21 cellular contexts compared by ENCODE assay signal in genomic region chr11:98979212-98979611, GRCh38. TPM values are rescaled to one million over a fixed set of nuclear protein-coding genes. Genes with fewer than 3 reads are reported as not detected.
"Had no signal": no experiment of that assay in that cellular context is flagged by ENCODE, and none has a peak within 500 bp of the region (broad histone marks: within the 10 kb centered on the region; RNA-seq: fewer than 3 reads in every experiment).

No MANE protein-coding gene starts in this region.

- H3K36me3 Mint-ChIP-seq: activated naive CD8-positive, alpha-beta T cell treated with anti-CD3 and anti-CD28 coated beads for 36 hours; mesothelial cell of epicardium; stimulated activated naive B cell treated with anti-CD40 and anti-IgM and Interleukin-4, amounts not matched to agents 10 μg/mL and 1 μg/mL and 100 μg/mL, for 72 hours had no signal

- H3K4me3 ChIP-seq: cardiac muscle cell, esophagus muscularis mucosa, heart right ventricle, lung, thoracic aorta had no signal

- H3K27me3 ChIP-seq: cardiac muscle cell, esophagus muscularis mucosa, heart right ventricle had no signal

- H3K27me3 Mint-ChIP-seq: activated naive CD8-positive, alpha-beta T cell treated with anti-CD3 and anti-CD28 coated beads for 36 hours; dendritic cell treated with granulocyte-macrophage colony-stimulating factor and Interleukin-4, amounts not matched to agents 40 ng/mL and 50 ng/mL, for 4 days; natural killer cell treated with Interleukin-12 subunit alpha and Interleukin-12 subunit beta and Interleukin-15 and Interleukin-18, amount 100 ng/mL, for 72 hours; stimulated activated naive B cell treated with anti-CD40 and anti-IgM and Interleukin-4, amounts not matched to agents 10 μg/mL and 1 μg/mL and 100 μg/mL, for 72 hours had no signal

- H3K36me3 ChIP-seq: cardiac muscle cell, esophagus muscularis mucosa, heart right ventricle, thoracic aorta had no signal

- H3K4me1 Mint-ChIP-seq: activated naive CD8-positive, alpha-beta T cell treated with anti-CD3 and anti-CD28 coated beads for 36 hours; mesothelial cell of epicardium; stimulated activated naive B cell treated with anti-CD40 and anti-IgM and Interleukin-4, amounts not matched to agents 10 μg/mL and 1 μg/mL and 100 μg/mL, for 72 hours had no signal

- H3K27ac Mint-ChIP-seq: activated naive CD8-positive, alpha-beta T cell treated with anti-CD3 and anti-CD28 coated beads for 36 hours; dendritic cell treated with granulocyte-macrophage colony-stimulating factor and Interleukin-4, amounts not matched to agents 40 ng/mL and 50 ng/mL, for 4 days; mesothelial cell of epicardium; natural killer cell treated with Interleukin-12 subunit alpha and Interleukin-12 subunit beta and Interleukin-15 and Interleukin-18, amount 100 ng/mL, for 72 hours; stimulated activated naive B cell treated with anti-CD40 and anti-IgM and Interleukin-4, amounts not matched to agents 10 μg/mL and 1 μg/mL and 100 μg/mL, for 72 hours had no signal

- DNase-seq: activated CD4-positive, alpha-beta T cell treated with anti-CD3 and anti-CD28 coated beads, Interleukin-2, amount 50 U/mL, for 48 hours; activated CD4-positive, CD25-positive, alpha-beta regulatory T cell treated with anti-CD3 and anti-CD28 coated beads, Interleukin-2, amount 50 U/mL, for 72 hours; activated naive CD4-positive, alpha-beta T cell; activated naive CD8-positive, alpha-beta T cell treated with anti-CD3 and anti-CD28 coated beads for 36 hours; activated T-cell treated with anti-CD3 and anti-CD28 coated beads for 4 hours; amniotic stem cell; effector CD8-positive, alpha-beta T cell; heart right ventricle; islet precursor cell; nucleus accumbens; stimulated activated naive B cell treated with anti-CD40 and anti-IgM and Interleukin-4, amounts not matched to agents 10 μg/mL and 1 μg/mL and 100 μg/mL, for 72 hours had no signal

- H3K27ac ChIP-seq: cardiac muscle cell, esophagus muscularis mucosa, heart right ventricle, thoracic aorta had no signal

- H3K4me1 ChIP-seq: esophagus muscularis mucosa, heart right ventricle had no signal

- H3K4me3 Mint-ChIP-seq: activated naive CD8-positive, alpha-beta T cell treated with anti-CD3 and anti-CD28 coated beads for 36 hours; dendritic cell treated with granulocyte-macrophage colony-stimulating factor and Interleukin-4, amounts not matched to agents 40 ng/mL and 50 ng/mL, for 4 days; mesothelial cell of epicardium; natural killer cell treated with Interleukin-12 subunit alpha and Interleukin-12 subunit beta and Interleukin-15 and Interleukin-18, amount 100 ng/mL, for 72 hours; stimulated activated naive B cell treated with anti-CD40 and anti-IgM and Interleukin-4, amounts not matched to agents 10 μg/mL and 1 μg/mL and 100 μg/mL, for 72 hours had no signal

RNA-seq across cellular contexts. Expression of gene CNTN5, which starts 41.5 kb away (rescaled TPM):
- total RNA-seq: activated naive CD8-positive, alpha-beta T cell treated with anti-CD3 and anti-CD28 coated beads for 36 hours; chondrocyte; endothelial cell of umbilical vein; natural killer cell treated with Interleukin-12 subunit alpha and Interleukin-12 subunit beta and Interleukin-15 and Interleukin-18, amount 100 ng/mL, for 72 hours; T-helper 1 cell treated with Interleukin-12 subunit alpha and Interleukin-12 subunit beta and Interleukin-4 antibody, amounts not matched to agents 30 ng/mL and 1 ng/mL, for 36 hours had no signal
- polyA plus RNA-seq: endothelial cell of umbilical vein had no signal
